In the genomic region with DNA sequence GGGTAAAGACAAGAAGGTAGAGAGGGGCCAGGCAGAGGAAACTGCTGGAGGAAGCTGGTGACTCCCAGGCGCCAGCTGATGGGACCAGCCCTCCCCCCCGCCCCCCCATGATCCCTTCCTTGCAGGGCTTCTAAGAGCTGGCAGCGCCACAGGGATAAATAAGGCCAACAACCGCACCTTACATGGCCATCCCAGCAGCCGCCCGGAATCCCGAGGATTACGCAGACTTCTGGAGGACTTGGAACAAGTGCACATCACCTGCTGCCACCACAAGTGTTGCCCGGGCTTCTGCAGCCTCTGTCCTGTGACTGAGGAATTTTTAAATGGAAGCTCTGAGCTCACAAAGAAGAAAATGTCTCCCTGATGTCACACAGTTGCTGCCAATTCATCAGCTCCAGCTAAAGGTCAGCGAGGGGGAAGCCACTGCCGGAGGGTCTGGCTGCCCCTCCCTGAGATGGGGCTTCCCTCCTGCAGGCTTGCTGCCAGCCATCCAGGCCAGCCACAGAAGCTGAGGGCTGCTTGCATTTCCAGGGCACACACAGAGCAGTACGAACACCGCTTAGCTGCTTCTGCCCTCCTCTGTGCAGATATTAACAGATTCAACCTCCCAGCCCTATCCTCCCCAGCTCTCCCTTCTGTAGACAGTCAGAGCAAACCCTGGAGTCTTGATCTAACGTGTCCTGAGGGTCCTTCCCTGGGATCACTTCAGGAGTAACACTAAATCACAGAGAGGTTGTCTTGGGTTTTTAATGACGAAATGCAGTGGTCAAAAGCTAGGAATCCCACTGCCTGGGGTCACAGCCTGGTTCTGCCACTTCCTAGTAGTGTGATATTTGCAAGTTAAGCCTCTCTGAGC, we compare ENCODE assay signal across 9 cellular contexts. TPM values are rescaled to one million over a fixed set of nuclear protein-coding genes. Genes with fewer than 3 reads are reported as not detected.
A peak's percentile ranks its signal among the peaks of the same experiment; 100 is the strongest.
DNase-seq lines count a peak whose midpoint lies in the region; ATAC-seq and TF ChIP-seq lines count a peak whose summit lies in the region.
"Had no signal": no experiment of that assay in that cellular context is flagged by ENCODE, and none has a peak within 500 bp of the region (broad histone marks: within the 10 kb centered on the region; RNA-seq: fewer than 3 reads in every experiment).

No MANE protein-coding gene starts in this region.

- peak overlapping the region in 1 of 2 donors; percentile 7 for H3K9ac ChIP-seq in duodenal mucosa (ENCODE audit: low read depth in 1 of 2, low read length in 2 of 2)

- H3K27me3 ChIP-seq in AG04450 (ENCODE audit: control insufficient read depth, insufficient read depth, low read length) (no peaks in the 10 kb centered on the region), duodenal mucosa (ENCODE audit: control insufficient read depth in 1 of 2, insufficient read depth in 2 of 2, low read length in 2 of 2) (no peaks in the 10 kb centered on the region)

- ATAC-seq in GM18517 (IDR thresholded peaks at IDR 0.05; ENCODE audit: unreplicated experiment) (no peak), HG03432 (IDR thresholded peaks at IDR 0.05; ENCODE audit: unreplicated experiment) (no peak), left lobe of liver (no peak)

- DNase-seq in AG04450 (ENCODE audit: low read depth, low spot score) (no peak), NCI-H2196 (lab: John Stamatoyannopoulos, UW; ENCODE audit: unreplicated experiment) (peak; percentile 76), mucosa of gallbladder (ENCODE audit: low spot score) (peak; percentile 75), HCEC 1CT (no peak), left lobe of liver (ENCODE audit: low spot score) (no peak)
- DNase-seq: KG1 had no signal

- TF ChIP-seq CTCF in AG04450 (IDR thresholded peaks at IDR 0.05; ENCODE audit: low read depth, low read length): no peak

- CTCF ChIA-PET in AG04450 (lab: Charles Lee): interaction anchor here (1.3 to 1.8 kb wide), 2 partner anchors 81 to 113 kb away, joined by 4 to 8 read pairs; no protein-coding TSS in a partner anchor

- no peaks in the 10 kb centered on the region for H3K36me3 ChIP-seq in duodenal mucosa (ENCODE audit: control insufficient read depth in 1 of 2, insufficient read depth in 2 of 2, low read length in 2 of 2)

- H3K4me3 ChIP-seq in AG04450 (ENCODE audit: low read depth, low read length) (no peak overlapping the region), duodenal mucosa (ENCODE audit: low read depth in 1 of 2, low read length in 2 of 2) (no peak overlapping the region)

- H3K9me3 ChIP-seq in AG04450 (ENCODE audit: control insufficient read depth, insufficient read depth, low read length) (no peaks in the 10 kb centered on the region), duodenal mucosa (ENCODE audit: control insufficient read depth in 1 of 2, low read length in 2 of 2) (no peaks in the 10 kb centered on the region)

- peak overlapping the region; percentile 39 for H3K27ac ChIP-seq in AG04450 (ENCODE audit: low read depth, low read length)
- H3K27ac ChIP-seq in duodenal mucosa (ENCODE audit: low read depth, low read length): peak overlapping the region; percentile 4

- H3K4me1 ChIP-seq in duodenal mucosa (ENCODE audit: control insufficient read depth in 1 of 2, insufficient read depth in 2 of 2, low read length in 2 of 2): peaks cover 43 to 56% of the 10 kb centered on the region in 2 donors

- POLR2A ChIA-PET in AG04450 (lab: Yijun Ruan, JAX): interaction anchor here (0.5 to 2.9 kb wide), 4 partner anchors 13 to 139 kb away, joined by 3 to 18 read pairs (median 8); partner anchors contain the start of gene PIM1

RNA-seq across cellular contexts. Expression of gene PIM1, which starts 38.6 kb away (rescaled TPM):
- polyA plus RNA-seq in AG04450 (2011; rRNA removed): 35.3 and 37.5 TPM in 2 replicates
- 55.6 and 64.5 TPM in 2 replicates for polyA minus RNA-seq in AG04450 (2011; rRNA and poly(A)+ RNA removed)
- total RNA-seq in mucosa of gallbladder (21.8 TPM), left lobe of liver (5.7 TPM)

Comparison
In these comparisons a context has a peak if more than half of its experiments do, and no peak if none do; other contexts are left out.
1. DNase-seq: peak in NCI-H2196 (single experiment) and mucosa of gallbladder (single experiment); none in AG04450 (single experiment), HCEC 1CT (single experiment) and left lobe of liver (single experiment).